ENCODE assay signal across 19 cellular contexts in the genomic region with DNA sequence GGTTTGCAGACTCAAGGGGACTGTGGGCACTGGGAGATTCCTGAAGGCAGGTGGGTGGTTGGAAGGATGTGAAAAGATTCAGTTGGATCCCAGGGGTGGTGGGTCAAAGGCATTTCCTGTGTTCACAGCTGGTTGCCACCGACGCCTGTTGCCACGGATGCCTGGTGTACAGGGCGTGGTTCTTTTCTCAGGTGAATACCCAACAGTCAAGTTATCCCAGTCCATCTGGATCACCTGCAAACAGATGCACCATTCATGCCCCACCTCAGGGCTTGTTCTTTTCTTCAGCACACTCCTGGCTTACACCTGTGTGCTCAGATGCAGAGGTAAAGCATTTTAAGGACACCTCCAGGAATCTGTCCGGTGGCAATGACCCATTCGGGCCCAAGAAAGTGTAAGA. TPM values are rescaled to one million over a fixed set of nuclear protein-coding genes. Genes with fewer than 3 reads are reported as not detected.
A peak's percentile ranks its signal among the peaks of the same experiment; 100 is the strongest.
DNase-seq lines count a peak whose midpoint lies in the region; ATAC-seq, FAIRE-seq and TF ChIP-seq lines count a peak whose summit lies in the region.
"Had no signal": no experiment of that assay in that cellular context is flagged by ENCODE, and none has a peak within 500 bp of the region (broad histone marks: within the 10 kb centered on the region; RNA-seq: fewer than 3 reads in every experiment).

No MANE protein-coding gene starts in this region.

- DNase-seq in HepG2 (ENCODE audit: low spot score) (no peak), right lobe of liver (no peak), bronchial epithelial cell (ENCODE audit: low read depth) (no peak), posterior vena cava (ENCODE audit: low spot score) (peak; percentile 72), superior temporal gyrus (ENCODE audit: extremely low spot score) (no peak), SHP77 treated with DMSO at 0.1 percent for 48 hours (lab: John Stamatoyannopoulos, UW) (no peak)
- DNase-seq: CD8-positive, alpha-beta T cell; COR-L47; DMS153; DMS79 treated with DMSO at 0.1 percent for 48 hours; EL; H7 had no signal

- no peak for TF ChIP-seq CTCF in HepG2 (CRISPR knock-in tag; IDR thresholded peaks at IDR 0.05)
- TF ChIP-seq CTCF in right lobe of liver (IDR thresholded peaks at IDR 0.05) = no peak
- no peak for TF ChIP-seq CTCF in bronchial epithelial cell (IDR thresholded peaks at IDR 0.05; ENCODE audit: insufficient read depth, low read length, severe bottlenecking)

- H3K4me3 ChIP-seq in HepG2 (replicated peaks in 1 of 3; ENCODE audit: insufficient read depth in 1 of 3, low read depth in 2 of 3, low read length in 3 of 3) (no peak overlapping the region), right lobe of liver (no peak overlapping the region), bronchial epithelial cell (ENCODE audit: low read depth, low read length) (no peak overlapping the region)
- H3K4me3 ChIP-seq: GM23338 had no signal

- no peak overlapping the region for H2AFZ ChIP-seq in HepG2 (ENCODE audit: low read length)
- H2AFZ ChIP-seq: GM23338 had no signal

- H3K27ac ChIP-seq in HepG2 (ENCODE audit: extremely low read length, insufficient read depth, low read length) (no peak overlapping the region), right lobe of liver (no peak overlapping the region)

- POLR2A ChIA-PET in HepG2 (lab: Yijun Ruan, JAX) = no interaction called here

- intact Hi-C loops in HepG2 (cut with micrococcal nuclease; ENCODE audit: unreplicated experiment) = no loop called here
- intact Hi-C loops in right lobe of liver (cut with DNase I) = no loop called here
- intact Hi-C loops in posterior vena cava (cut with DNase I) = no loop called here

- H3K4me2 ChIP-seq in HepG2 (ENCODE audit: low read depth, low read length) = no peak overlapping the region
- H3K4me2 ChIP-seq: GM23338 had no signal

- CTCF ChIA-PET in HepG2 (lab: Yijun Ruan, JAX; ENCODE audit: low intra/inter-chr PET ratio, low total read pairs) = no interaction called here

- no peak for TF ChIP-seq EP300 in HepG2 (IDR thresholded peaks at IDR 0.05; ENCODE audit: low read depth in 2 of 2, low read length in 2 of 2)
- no peak for TF ChIP-seq EP300 in HepG2 (CRISPR knock-in tag; IDR thresholded peaks at IDR 0.05; ENCODE audit: borderline replicate concordance)

- no peak overlapping the region for H3K9ac ChIP-seq in HepG2 (ENCODE audit: insufficient read depth, low read depth, low read length)

- no peaks in the 10 kb centered on the region for H4K20me1 ChIP-seq in HepG2 (ENCODE audit: insufficient read depth, low read length)

- H3K4me1 ChIP-seq in HepG2 (ENCODE audit: insufficient read depth, low read length) (no peaks in the 10 kb centered on the region), right lobe of liver (no peaks in the 10 kb centered on the region)

- ATAC-seq in HepG2 = peak; percentile 54
- ATAC-seq in right lobe of liver = no peak
- ATAC-seq: CD8-positive, alpha-beta T cell; GM23338 had no signal

- WGBS in HepG2 (ENCODE audit: low lambda C conversion rate) = 38% methylated on average over 6 of the region's 6 CpGs
- WGBS in right lobe of liver (ENCODE audit: insufficient coverage, low coverage, low lambda C conversion rate, missing lambda C conversion rate) = 45% methylated on average over 2 of the region's 6 CpGs

- BruUV-seq in HepG2 (replicated peaks; lab: Mats Ljungman, UMichigan) = no TSS peak

- H3K79me2 ChIP-seq in HepG2 (ENCODE audit: insufficient read depth, low read length) = no peaks in the 10 kb centered on the region

- in situ Hi-C loops in HepG2 (cut with HindIII; ENCODE audit: extremely low pct_ligation_motif_present, low pct_unique_long_range_greater_than_20kb) = no loop called here

- H3K27me3 ChIP-seq in HepG2 (ENCODE audit: control insufficient read depth in 1 of 2, insufficient read depth in 2 of 2, low read length in 2 of 2) = no peaks in the 10 kb centered on the region
- no peaks in the 10 kb centered on the region for H3K27me3 ChIP-seq in right lobe of liver
- no peaks in the 10 kb centered on the region for H3K27me3 ChIP-seq in bronchial epithelial cell (ENCODE audit: control insufficient read depth, insufficient read depth, low read length)

- FAIRE-seq in HepG2 (lab: Jason Lieb, UNC) (no peak), bronchial epithelial cell (lab: Jason Lieb, UNC) (peak; percentile 60)
- FAIRE-seq: D721Med, G401.6, GM12891 had no signal

- TF ChIP-seq RAD21 in HepG2 (CRISPR knock-in tag; IDR thresholded peaks at IDR 0.05) = no peak

- no peak for TF ChIP-seq POLR2A in HepG2 (IDR thresholded peaks at IDR 0.05; ENCODE audit: insufficient read depth in 1 of 2, low read depth in 2 of 2, low read length in 2 of 2)
- no peak for TF ChIP-seq POLR2A in right lobe of liver (IDR thresholded peaks at IDR 0.05)

- no peaks in the 10 kb centered on the region for H3K36me3 ChIP-seq in HepG2 (replicated peaks in 1 of 2; ENCODE audit: control insufficient read depth in 1 of 2, insufficient read depth in 2 of 2, low read length in 2 of 2)
- no peaks in the 10 kb centered on the region for H3K36me3 ChIP-seq in right lobe of liver
- no peaks in the 10 kb centered on the region for H3K36me3 ChIP-seq in bronchial epithelial cell (ENCODE audit: control insufficient read depth, insufficient read depth, low read length)

- H3K9me3 ChIP-seq in HepG2 (ENCODE audit: low read length) = no peaks in the 10 kb centered on the region
- no peaks in the 10 kb centered on the region for H3K9me3 ChIP-seq in right lobe of liver

TF ChIP-seq in HepG2, 621 proteins besides CTCF, POLR2A, EP300 and RAD21:
- no peak for TF ChIP-seq ZNF678 (CRISPR knock-in tag; IDR thresholded peaks at IDR 0.05)
- no peak for TF ChIP-seq THRA (CRISPR knock-in tag; IDR thresholded peaks at IDR 0.05; ENCODE audit: borderline replicate concordance)
- no peak for TF ChIP-seq PRPF4 (IDR thresholded peaks at IDR 0.05; ENCODE audit: low read depth, low read length, poor library complexity, severe bottlenecking)
- TF ChIP-seq DNMT1 (CRISPR knock-in tag; IDR thresholded peaks at IDR 0.05) = no peak
- no peak for TF ChIP-seq ZNF20 (CRISPR knock-in tag; IDR thresholded peaks at IDR 0.05)
- no peak for TF ChIP-seq KLF11 (CRISPR knock-in tag; IDR thresholded peaks at IDR 0.05)
- TF ChIP-seq, protein P1, sequence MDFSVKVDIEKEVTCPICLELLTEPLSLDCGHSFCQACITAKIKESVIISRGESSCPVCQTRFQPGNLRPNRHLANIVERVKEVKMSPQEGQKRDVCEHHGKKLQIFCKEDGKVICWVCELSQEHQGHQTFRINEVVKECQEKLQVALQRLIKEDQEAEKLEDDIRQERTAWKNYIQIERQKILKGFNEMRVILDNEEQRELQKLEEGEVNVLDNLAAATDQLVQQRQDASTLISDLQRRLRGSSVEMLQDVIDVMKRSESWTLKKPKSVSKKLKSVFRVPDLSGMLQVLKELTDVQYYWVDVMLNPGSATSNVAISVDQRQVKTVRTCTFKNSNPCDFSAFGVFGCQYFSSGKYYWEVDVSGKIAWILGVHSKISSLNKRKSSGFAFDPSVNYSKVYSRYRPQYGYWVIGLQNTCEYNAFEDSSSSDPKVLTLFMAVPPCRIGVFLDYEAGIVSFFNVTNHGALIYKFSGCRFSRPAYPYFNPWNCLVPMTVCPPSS (IDR thresholded peaks at IDR 0.05) = no peak
- TF ChIP-seq ASH2L (IDR thresholded peaks at IDR 0.05; ENCODE audit: insufficient read length, low read depth, low read length) = no peak
- no peak for TF ChIP-seq ZNF670 (CRISPR knock-in tag; IDR thresholded peaks at IDR 0.05; ENCODE audit: borderline replicate concordance)
- TF ChIP-seq PLRG1 (conservative IDR thresholded peaks at IDR 0.05) = no peak
- no peak for TF ChIP-seq ZNF782 (CRISPR knock-in tag; IDR thresholded peaks at IDR 0.05; ENCODE audit: borderline replicate concordance)
- no peak for TF ChIP-seq FOXM1 (CRISPR knock-in tag; IDR thresholded peaks at IDR 0.05)
- TF ChIP-seq ZNF572 (CRISPR knock-in tag; IDR thresholded peaks at IDR 0.05) = no peak

RNA-seq across cellular contexts. Expression of gene SHOX, which starts 55.8 kb away (rescaled TPM):
- total RNA-seq in HepG2 (2016; rRNA removed; fragmentation: Illumina TruSeq; extraction: Trizol) (not detected in 2 replicates), right lobe of liver (not detected), bronchial epithelial cell (not detected in 2 replicates), posterior vena cava (not detected)
- total RNA-seq in HepG2 (2016; cell fraction: cytosol; rRNA removed; fragmentation: Illumina TruSeq; extraction: Trizol; ENCODE audit: low read depth) = not detected in 2 replicates
- not detected in 2 replicates for total RNA-seq in HepG2 (2016; cell fraction: insoluble cytoplasmic fraction; rRNA removed; fragmentation: Illumina TruSeq; extraction: Trizol)
- not detected in 2 replicates for total RNA-seq in HepG2 (2016; cell fraction: membrane; rRNA removed; fragmentation: Illumina TruSeq; extraction: Trizol)
- total RNA-seq in HepG2 (2016; cell fraction: nucleus; rRNA removed; fragmentation: Illumina TruSeq; extraction: Trizol) = not detected in 2 replicates
- not detected in 2 replicates for polyA plus RNA-seq in HepG2 (2011; rRNA removed)
- polyA plus RNA-seq in HepG2 (2011; cell fraction: cytosol; rRNA removed) = not detected in 2 replicates
- polyA plus RNA-seq in HepG2 (2011; cell fraction: nucleus; rRNA removed) = not detected in 2 replicates
- polyA plus RNA-seq in HepG2 (2012) = not detected in 2 replicates
- not detected in 2 replicates for polyA plus RNA-seq in HepG2 (2016; cell fraction: cytosol; fragmentation: Illumina TruSeq; extraction: Trizol; ENCODE audit: low read depth)
- polyA plus RNA-seq in HepG2 (2016; cell fraction: insoluble cytoplasmic fraction; fragmentation: Illumina TruSeq; extraction: Trizol; ENCODE audit: low read depth) = not detected in 2 replicates
- polyA plus RNA-seq in HepG2 (2016; cell fraction: membrane; fragmentation: Illumina TruSeq; extraction: Trizol; ENCODE audit: low read depth) = not detected in 2 replicates
- polyA plus RNA-seq in HepG2 (2016; cell fraction: nucleus; fragmentation: Illumina TruSeq; extraction: Trizol; ENCODE audit: insufficient read depth, low read depth) = not detected in 2 replicates
- not detected in 2 replicates for polyA minus RNA-seq in HepG2 (2011; rRNA and poly(A)+ RNA removed; ENCODE audit: low replicate concordance)
- polyA minus RNA-seq in HepG2 (2011; cell fraction: cytosol; rRNA and poly(A)+ RNA removed) = not detected in 2 replicates
- polyA minus RNA-seq in HepG2 (2011; cell fraction: nucleus; rRNA and poly(A)+ RNA removed) = not detected in 2 replicates
- total RNA-seq: A673; CD8-positive, alpha-beta T cell; GM23338; H7; HT-29 had no signal
- polyA plus RNA-seq: CD14-positive monocyte, GM23338 had no signal
